Comparison of ENCODE assay signal across 8 cellular contexts in the genomic region with DNA sequence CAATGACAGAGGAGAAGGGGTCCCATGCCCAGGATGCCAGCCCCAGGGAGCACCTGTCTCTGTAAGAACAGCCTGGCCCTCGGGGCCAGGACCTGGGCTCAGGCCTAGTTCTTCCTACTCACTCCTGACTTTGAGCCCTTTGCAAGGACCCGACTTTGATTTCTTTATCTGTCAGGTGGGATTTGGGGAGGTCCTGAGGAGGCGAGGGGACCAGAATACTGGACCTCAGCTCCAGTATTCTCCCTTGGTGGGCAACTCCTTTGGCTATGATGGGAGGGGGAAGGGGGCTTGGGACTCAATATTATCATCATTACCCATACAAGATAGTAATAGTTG. TPM values are rescaled to one million over a fixed set of nuclear protein-coding genes. Genes with fewer than 3 reads are reported as not detected.
DNase-seq lines count a peak whose midpoint lies in the region; ATAC-seq, FAIRE-seq and TF ChIP-seq lines count a peak whose summit lies in the region.

No MANE protein-coding gene starts in this region.

- H3K27me3 ChIP-seq in SJSA1 (replicated peaks) (no peaks in the 10 kb centered on the region), fibroblast of lung (ENCODE audit: control insufficient read depth, insufficient read depth, low read length) (peaks cover 9% of the 10 kb centered on the region), gastrocnemius medialis (no peaks in the 10 kb centered on the region), small intestine (ENCODE audit: control insufficient read depth in 2 of 2, insufficient read depth in 2 of 2, low read length in 2 of 2) (no peaks in the 10 kb centered on the region)

- FAIRE-seq in small intestine (lab: Jason Lieb, UNC): no peak

- no peak overlapping the region for H3K27ac ChIP-seq in SJSA1
- H3K27ac ChIP-seq in fibroblast of lung (ENCODE audit: insufficient read depth, low read length): no peak overlapping the region
- H3K27ac ChIP-seq in gastrocnemius medialis: peak overlapping the region; percentile 76 to 89 (median 86)
- peak overlapping the region in 1 of 2 donors; percentile 86 for H3K27ac ChIP-seq in small intestine (ENCODE audit: low read depth in 1 of 2, low read length in 1 of 2)

- no peak for TF ChIP-seq POLR2A in gastrocnemius medialis (IDR thresholded peaks at IDR 0.05)

- H3K79me2 ChIP-seq in fibroblast of lung (ENCODE audit: control insufficient read depth, insufficient read depth, low read length): no peaks in the 10 kb centered on the region

- H3K36me3 ChIP-seq in SJSA1 (no peaks in the 10 kb centered on the region), fibroblast of lung (ENCODE audit: control insufficient read depth, insufficient read depth, low read length) (no peaks in the 10 kb centered on the region), gastrocnemius medialis (no peaks in the 10 kb centered on the region), small intestine (ENCODE audit: control insufficient read depth in 2 of 2, insufficient read depth in 2 of 2, low read length in 2 of 2) (no peaks in the 10 kb centered on the region)

- H3K9ac ChIP-seq in fibroblast of lung (ENCODE audit: insufficient read depth, low read length): peak overlapping the region; percentile 55

- H4K20me1 ChIP-seq in fibroblast of lung (ENCODE audit: control insufficient read depth, extremely low read depth, insufficient read depth, low read length): no peaks in the 10 kb centered on the region

- H3K9me3 ChIP-seq in SJSA1 (replicated peaks) (no peaks in the 10 kb centered on the region), fibroblast of lung (ENCODE audit: control insufficient read depth, insufficient read depth, low read depth, low read length) (no peaks in the 10 kb centered on the region), gastrocnemius medialis (no peaks in the 10 kb centered on the region), small intestine (ENCODE audit: control insufficient read depth, low read depth) (no peaks in the 10 kb centered on the region)

- no peak overlapping the region for H2AFZ ChIP-seq in fibroblast of lung (ENCODE audit: low read length)

- ATAC-seq in gastrocnemius medialis (no peak), GM19023 (IDR thresholded peaks at IDR 0.05; ENCODE audit: unreplicated experiment) (no peak), GM21737 (IDR thresholded peaks at IDR 0.05; ENCODE audit: unreplicated experiment) (no peak)

- in situ Hi-C loops in gastrocnemius medialis (cut with MboI; ENCODE audit: low sequenced_read_pairs in 4 of 4): no loop called here

- peak overlapping the region; percentile 76 for H3K4me2 ChIP-seq in fibroblast of lung (ENCODE audit: extremely low read depth, insufficient read depth, low read length)

- no peak for DNase-seq in GM12864 (ENCODE audit: low read depth)
- DNase-seq in SJSA1 (ENCODE audit: low read depth in 1 of 2, low spot score in 2 of 2): no peak
- no peak for DNase-seq in fibroblast of lung (ENCODE audit: low read depth in 2 of 2)
- DNase-seq in gastrocnemius medialis: no peak
- no peak for DNase-seq in NCI-H2196 (lab: John Stamatoyannopoulos, UW; ENCODE audit: unreplicated experiment)
- DNase-seq in small intestine: no peak

- H3K4me1 ChIP-seq in SJSA1 (replicated peaks) (peaks cover 8% of the 10 kb centered on the region), fibroblast of lung (ENCODE audit: control insufficient read depth, extremely low read depth, insufficient read depth, low read length) (peaks cover 4% of the 10 kb centered on the region), gastrocnemius medialis (peaks cover 47 to 51% of the 10 kb centered on the region in 2 donors), small intestine (ENCODE audit: control insufficient read depth in 2 of 2, insufficient read depth in 1 of 2, low read depth in 1 of 2, low read length in 1 of 2) (peaks cover 0 to 4% of the 10 kb centered on the region in 2 donors)

- H3K4me3 ChIP-seq in GM12864 (ENCODE audit: low read depth, low read length): peak overlapping the region; percentile 35; the same call in 1 of the 2 replicates
- H3K4me3 ChIP-seq in SJSA1: peak overlapping the region; percentile 33
- H3K4me3 ChIP-seq in fibroblast of lung (replicated peaks in 1 of 4; ENCODE audit: control extremely low read depth in 1 of 4, insufficient read depth in 1 of 4, low read depth in 3 of 4, low read length in 4 of 4): peak overlapping the region; percentile 40 to 60 (median 46)
- H3K4me3 ChIP-seq in gastrocnemius medialis: peak overlapping the region; percentile 53 to 67 (median 56)
- peak overlapping the region in 1 of 2 donors; percentile 52 for H3K4me3 ChIP-seq in small intestine (ENCODE audit: low read depth in 1 of 2, low read length in 2 of 2)

- intact Hi-C loops in gastrocnemius medialis (cut with DNase I; ENCODE audit: low total_unique reads): loop anchor here (5.0 kb wide), 1 partner anchor 109 kb away; a partner anchor contains a TSS

- TF ChIP-seq CTCF in GM12864 (IDR thresholded peaks at IDR 0.05; ENCODE audit: low read depth, low read length, missing control alignments): no peak
- no peak for TF ChIP-seq CTCF in fibroblast of lung (conservative IDR thresholded peaks at IDR 0.05 in 1 of 2, IDR thresholded peaks at IDR 0.05 in 1 of 2; ENCODE audit: low read depth in 1 of 2, low read length in 2 of 2)
- TF ChIP-seq CTCF in gastrocnemius medialis (IDR thresholded peaks at IDR 0.05 in 4 of 5, conservative IDR thresholded peaks at IDR 0.05 in 1 of 5): no peak

- 30 to 60% (median 46%) methylated on average over 3 of the region's 3 CpGs for WGBS in small intestine, 3 donors

RNA-seq across cellular contexts. Expression of a gene that starts 18.1 kb away (rescaled TPM):
- total RNA-seq in SJSA1 (2014; rRNA removed; shearing (Covaris generic)): 0.05 TPM in 1 of 2 replicates, not detected in the other
- total RNA-seq in fibroblast of lung: under 0.01 TPM in 2 replicates
- polyA plus RNA-seq in fibroblast of lung: 0.02 and 0.03 TPM in 2 replicates
- polyA plus RNA-seq in fibroblast of lung (2012): 0.05 and 0.08 TPM in 2 replicates
- 0.35 TPM in 1 of 2 replicates, not detected in the other for polyA minus RNA-seq in fibroblast of lung (ENCODE audit: low replicate concordance)
- 1 to 10 TPM; 2.9 to 8.2 (median 3.5) TPM for total RNA-seq in gastrocnemius medialis
- 1 to 10 TPM in 2 of 3 donors, under 1 TPM in 1; 0.45 to 1.9 (median 1.4) TPM for polyA plus RNA-seq in small intestine

Comparison
In these comparisons a context has a peak if more than half of its experiments do, and no peak if none do; other contexts are left out.
1. H3K27ac ChIP-seq: peak in gastrocnemius medialis (4 of 4); none in SJSA1 (single experiment) and fibroblast of lung (single experiment).